8 cellular contexts compared by ENCODE assay signal in the genomic region with DNA sequence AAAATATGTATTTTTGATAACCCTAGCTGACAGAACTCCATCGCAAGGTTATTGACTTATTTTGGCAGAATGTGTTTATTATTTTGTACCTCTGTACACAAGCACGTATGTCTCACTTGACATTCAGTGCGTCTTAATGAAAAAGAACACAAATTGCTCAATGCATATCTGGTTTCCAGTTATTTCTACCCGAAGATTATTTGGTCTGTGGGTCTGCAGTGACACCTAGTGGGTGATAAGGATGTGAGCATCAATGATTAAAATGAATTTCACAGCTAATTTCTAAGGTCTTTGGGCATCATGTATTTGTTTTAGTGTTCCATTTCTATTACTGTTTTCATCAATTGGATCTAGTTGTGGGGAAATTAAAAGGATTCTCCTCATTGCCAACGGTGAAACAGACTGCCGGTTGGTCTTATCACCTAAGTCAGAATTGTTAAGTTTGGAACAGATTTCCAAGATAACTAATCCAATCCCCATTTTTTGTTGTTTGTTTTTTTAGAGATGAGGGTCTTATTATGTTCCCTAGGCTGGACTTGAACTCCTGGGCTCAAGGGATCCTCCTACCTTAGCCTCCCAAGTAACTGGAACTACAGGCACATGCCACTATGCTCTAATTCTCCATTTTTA. TPM values are rescaled to one million over a fixed set of nuclear protein-coding genes. Genes with fewer than 3 reads are reported as not detected.
DNase-seq lines count a peak whose midpoint lies in the region; ATAC-seq and TF ChIP-seq lines count a peak whose summit lies in the region.

No MANE protein-coding gene starts in this region.

- peak; percentile 44 for ATAC-seq in foreskin keratinocyte
- no peak for ATAC-seq in GM19452 (IDR thresholded peaks at IDR 0.05; ENCODE audit: unreplicated experiment)
- no peak for ATAC-seq in HG03175 (IDR thresholded peaks at IDR 0.05; ENCODE audit: unreplicated experiment)

- H3K36me3 Mint-ChIP-seq in CD4-positive, alpha-beta memory T cell: peaks cover 5 to 38% of the 10 kb centered on the region in 2 donors
- peaks cover 7% of the 10 kb centered on the region for H3K36me3 Mint-ChIP-seq in progenitor cell of endocrine pancreas (ENCODE audit: insufficient read depth)

- POLR2A ChIA-PET in CD4-positive, alpha-beta memory T cell (lab: Charles Lee; ENCODE audit: partially characterized antibody): interaction anchor here (1.6 to 1.7 kb wide), 4 partner anchors 9 to 288 kb away, joined by 4 to 12 read pairs (median 7); a partner anchor contains a TSS

- no peak overlapping the region for H3K4me3 ChIP-seq in CD4-positive, alpha-beta memory T cell (ENCODE audit: low read length in 2 of 2)

- peak; percentile 92 for TF ChIP-seq CTCF in foreskin keratinocyte (conservative IDR thresholded peaks at IDR 0.05)
- peak; percentile 85 for TF ChIP-seq CTCF in progenitor cell of endocrine pancreas (IDR thresholded peaks at IDR 0.05; ENCODE audit: unreplicated experiment)

- peaks cover 0 to 3% (median under 1%) of the 10 kb centered on the region in 4 donors for H3K4me1 Mint-ChIP-seq in CD4-positive, alpha-beta memory T cell
- H3K4me1 Mint-ChIP-seq in progenitor cell of endocrine pancreas (ENCODE audit: low read depth): peaks cover 2% of the 10 kb centered on the region

- no peaks in the 10 kb centered on the region for H3K9me3 ChIP-seq in CD4-positive, alpha-beta memory T cell (ENCODE audit: control insufficient read depth in 1 of 2, low read length in 2 of 2)

- no peak overlapping the region for H3K27ac ChIP-seq in CD4-positive, alpha-beta memory T cell (ENCODE audit: low read depth, low read length)
- H3K27ac ChIP-seq in foreskin keratinocyte: no peak overlapping the region

- no peaks in the 10 kb centered on the region for H3K9me3 Mint-ChIP-seq in CD4-positive, alpha-beta memory T cell
- no peaks in the 10 kb centered on the region for H3K9me3 Mint-ChIP-seq in progenitor cell of endocrine pancreas (ENCODE audit: low read depth)

- H3K27me3 Mint-ChIP-seq in CD4-positive, alpha-beta memory T cell: no peaks in the 10 kb centered on the region
- no peaks in the 10 kb centered on the region for H3K27me3 Mint-ChIP-seq in progenitor cell of endocrine pancreas

- H3K27ac Mint-ChIP-seq in CD4-positive, alpha-beta memory T cell: peak overlapping the region in 5 of 7 donors; percentile 7 to 55 (median 38)
- no peak overlapping the region for H3K27ac Mint-ChIP-seq in progenitor cell of endocrine pancreas

- peak; percentile 54 to 64 (median 59) for DNase-seq in CD4-positive, alpha-beta memory T cell
- DNase-seq in HCEC 1CT: peak; percentile 74
- DNase-seq in NCI-H82 treated with DMSO at 0.1 percent for 48 hours (lab: John Stamatoyannopoulos, UW; ENCODE audit: unreplicated experiment): peak; percentile 37
- peak; percentile 10 for DNase-seq in activated T-helper 9 cell treated with anti-CD3 and anti-CD28 coated beads, Interleukin-2, amount 50 U/mL, for 16 hours (ENCODE audit: low read depth)
- DNase-seq in foreskin keratinocyte: peak in 1 of 2 donors; percentile 34
- DNase-seq in progenitor cell of endocrine pancreas (ENCODE audit: low spot score, unreplicated experiment): no peak

- H3K36me3 ChIP-seq in CD4-positive, alpha-beta memory T cell (ENCODE audit: insufficient read depth, low read length): peaks cover 20% of the 10 kb centered on the region

- no peaks in the 10 kb centered on the region for H3K4me1 ChIP-seq in CD4-positive, alpha-beta memory T cell (ENCODE audit: insufficient read depth, low read length)
- no peaks in the 10 kb centered on the region for H3K4me1 ChIP-seq in foreskin keratinocyte

- CTCF ChIA-PET in CD4-positive, alpha-beta memory T cell (lab: Charles Lee; ENCODE audit: partially characterized antibody): interaction anchor here (0.9 to 5.6 kb wide), 20 partner anchors 9 to 492 kb away, joined by 3 to 79 read pairs (median 4); a partner anchor contains a TSS

- intact Hi-C loops in CD4-positive, alpha-beta memory T cell (cut with micrococcal nuclease): loop anchor here (1.0 kb wide), 6 partner anchors 54 to 739 kb away; no protein-coding TSS in a partner anchor

- H3K27me3 ChIP-seq in CD4-positive, alpha-beta memory T cell (ENCODE audit: insufficient read depth, low read length): no peaks in the 10 kb centered on the region
- H3K27me3 ChIP-seq in foreskin keratinocyte: no peaks in the 10 kb centered on the region

- no peak overlapping the region for H3K4me3 Mint-ChIP-seq in CD4-positive, alpha-beta memory T cell
- H3K4me3 Mint-ChIP-seq in progenitor cell of endocrine pancreas (ENCODE audit: low read depth): no peak overlapping the region

RNA-seq across cellular contexts. Expression of a gene that starts 13.9 kb away (rescaled TPM):
- 10 to 100 TPM; 22.2 to 26.0 TPM for total RNA-seq in CD4-positive, alpha-beta memory T cell
- 10 to 100 TPM; 10.1 to 13.9 TPM for polyA plus RNA-seq in CD4-positive, alpha-beta memory T cell
- total RNA-seq in foreskin keratinocyte (17.2 and 19.0 TPM in 2 replicates), progenitor cell of endocrine pancreas (18.4 and 18.6 TPM in 2 replicates)
- polyA plus RNA-seq in foreskin keratinocyte: 6.8 and 8.2 TPM in 2 replicates

RNA-seq across cellular contexts. Expression of a gene that starts 30.4 kb away (rescaled TPM):
- total RNA-seq in CD4-positive, alpha-beta memory T cell: 1 to 10 TPM; 2.2 to 2.4 TPM
- under 1 TPM; 0.16 to 0.24 TPM for polyA plus RNA-seq in CD4-positive, alpha-beta memory T cell
- total RNA-seq in foreskin keratinocyte: 2.9 and 3.2 TPM in 2 replicates
- polyA plus RNA-seq in foreskin keratinocyte: 2.0 and 2.4 TPM in 2 replicates
- total RNA-seq in progenitor cell of endocrine pancreas: 4.4 and 5.8 TPM in 2 replicates
